ENCODE assay signal across 18 cellular contexts in the genomic region with DNA sequence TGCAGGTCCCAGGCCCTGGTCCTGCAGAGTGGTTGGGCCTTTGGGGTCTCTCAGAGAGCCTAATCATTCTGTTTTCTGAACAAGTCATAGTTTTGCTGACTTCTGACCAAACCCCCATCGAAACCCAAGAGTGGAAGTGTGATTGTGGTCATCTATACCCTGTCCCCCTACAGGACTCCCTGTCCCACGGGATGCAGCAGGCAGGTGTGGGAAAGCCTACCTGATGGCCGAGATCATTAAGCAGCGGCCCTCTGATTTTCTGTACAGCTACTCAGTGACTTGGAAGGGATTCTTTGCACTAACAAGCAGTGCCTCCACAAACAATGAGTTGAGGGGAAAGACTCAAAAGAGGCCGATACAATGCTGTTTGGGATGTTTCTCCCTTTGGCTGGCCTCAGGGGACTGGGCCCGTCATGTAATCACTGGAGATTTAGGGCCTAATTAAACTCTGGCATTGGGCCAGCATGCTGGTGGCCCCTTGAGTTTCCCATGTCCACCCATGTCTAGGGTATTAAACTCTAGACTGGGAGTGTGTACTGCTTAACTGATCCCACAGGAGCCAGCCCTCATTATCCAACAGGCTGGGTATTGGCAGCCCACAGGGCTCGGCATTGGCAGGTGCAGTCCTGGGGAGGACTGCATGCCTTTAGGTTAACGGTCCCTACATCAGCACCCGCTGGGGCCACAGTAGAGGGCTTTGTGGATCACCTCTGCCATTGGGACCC.
DNase-seq lines count a peak whose midpoint lies in the region; ATAC-seq and TF ChIP-seq lines count a peak whose summit lies in the region.
"Had no signal": no experiment of that assay in that cellular context is flagged by ENCODE, and none has a peak within 500 bp of the region (broad histone marks: within the 10 kb centered on the region; RNA-seq: fewer than 3 reads in every experiment).

No MANE protein-coding gene starts in this region.

- no peak overlapping the region for H3K9ac ChIP-seq in BLaER1

- H3K9me3 ChIP-seq in BLaER1 = peaks cover 14% of the 10 kb centered on the region
- H3K9me3 ChIP-seq in esophagus squamous epithelium = no peaks in the 10 kb centered on the region
- H3K9me3 ChIP-seq: MG63, SJSA1 had no signal

- ATAC-seq in HG02840 (IDR thresholded peaks at IDR 0.05; ENCODE audit: low FRiP score, unreplicated experiment) = no peak
- ATAC-seq: GM23338; stimulated activated naive B cell treated with anti-CD40 and anti-IgM and Interleukin-4, amounts not matched to agents 10 μg/mL and 1 μg/mL and 100 μg/mL, for 72 hours had no signal

- intact Hi-C loops in esophagus squamous epithelium (cut with DNase I) = no loop called here

- H3K4me1 ChIP-seq in BLaER1 (peaks cover 46% of the 10 kb centered on the region), esophagus squamous epithelium (peaks cover 12 to 29% (median 18%) of the 10 kb centered on the region in 3 donors)

- no peak for TF ChIP-seq POLR2A in esophagus squamous epithelium (IDR thresholded peaks at IDR 0.05)

- TF ChIP-seq CTCF in esophagus squamous epithelium (IDR thresholded peaks at IDR 0.05) = no peak

- H3K27ac ChIP-seq in BLaER1 = peak overlapping the region; percentile 18
- peak overlapping the region; percentile 54 to 90 (median 80) for H3K27ac ChIP-seq in esophagus squamous epithelium
- H3K27ac ChIP-seq: cardiac muscle cell, HL-60 had no signal

- no peaks in the 10 kb centered on the region for H3K27me3 ChIP-seq in BLaER1
- no peaks in the 10 kb centered on the region for H3K27me3 ChIP-seq in esophagus squamous epithelium
- H3K27me3 ChIP-seq: cardiac muscle cell, MG63, SJSA1 had no signal

- peak overlapping the region; percentile 68 for H3K4me2 ChIP-seq in BLaER1
- H3K4me2 ChIP-seq: GM23338 had no signal

- no peak overlapping the region for H3K4me3 ChIP-seq in BLaER1
- H3K4me3 ChIP-seq in esophagus squamous epithelium = no peak overlapping the region
- H3K4me3 ChIP-seq: cardiac muscle cell, GM23338, MG63, SJSA1 had no signal

- DNase-seq in NCI-H69 (lab: John Stamatoyannopoulos, UW) = peak; percentile 50
- DNase-seq in esophagus squamous epithelium (lab: John Stamatoyannopoulos, UW) = no peak
- DNase-seq in retina = peak; percentile 74
- no peak for DNase-seq in HCEC 1CT
- no peak for DNase-seq in activated CD4-positive, alpha-beta T cell treated with anti-CD3 and anti-CD28 coated beads for 4 hours
- DNase-seq in kidney tubule cell (ENCODE audit: low spot score) = no peak
- DNase-seq: activated CD8-positive, alpha-beta memory T cell treated with anti-CD3 and anti-CD28 coated beads for 24 hours; activated naive CD4-positive, alpha-beta T cell treated with Interleukin-2 at 50 U/mL for 16 hours; CD4-positive, CD25-positive, alpha-beta regulatory T cell; stimulated activated CD4-positive, alpha-beta T cell treated with anti-CD3 and anti-CD28 coated beads, Interleukin-4, amount 100 ng/mL, for 1 hour; stimulated activated naive B cell treated with anti-CD40 and anti-IgM and Interleukin-4, amounts not matched to agents 10 μg/mL and 1 μg/mL and 100 μg/mL, for 72 hours had no signal

- 80 to 87% methylated on average over 2 to 3 of the region's 9 CpGs for WGBS in esophagus squamous epithelium, 2 donors

- H4K20me1 ChIP-seq in BLaER1 = no peaks in the 10 kb centered on the region

- peaks cover 9% of the 10 kb centered on the region for H3K36me3 ChIP-seq in BLaER1
- H3K36me3 ChIP-seq in esophagus squamous epithelium = no peaks in the 10 kb centered on the region
- H3K36me3 ChIP-seq: cardiac muscle cell, MG63, SJSA1 had no signal

Comparison
In these comparisons a context has a peak if more than half of its experiments do, and no peak if none do; other contexts are left out.
1. DNase-seq: peak in NCI-H69 (single experiment) and retina (single experiment); none in esophagus squamous epithelium (single experiment), HCEC 1CT (single experiment), activated CD4-positive, alpha-beta T cell treated with anti-CD3 and anti-CD28 coated beads for 4 hours (0 of 2) and kidney tubule cell (single experiment).